13 cellular contexts compared by ENCODE assay signal in the genomic region with DNA sequence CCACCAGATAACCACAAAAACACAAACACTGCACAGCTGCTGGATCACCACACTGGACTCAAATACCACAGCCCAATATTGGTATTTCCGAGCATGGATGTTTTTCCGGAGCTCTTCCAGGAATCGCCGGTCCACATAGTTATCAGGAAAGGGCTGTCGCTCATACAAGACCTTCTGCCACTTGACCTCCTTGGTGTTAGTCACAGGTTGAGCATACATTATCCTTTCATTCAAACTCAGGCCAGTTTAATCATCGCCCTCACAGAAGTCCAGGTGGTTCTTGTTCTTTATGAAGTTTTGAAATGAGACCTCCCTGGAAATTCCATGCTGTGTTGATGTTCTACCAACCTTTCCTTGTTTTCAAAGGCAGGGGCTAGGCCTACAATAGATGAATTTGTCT. TPM values are rescaled to one million over a fixed set of nuclear protein-coding genes. Genes with fewer than 3 reads are reported as not detected.
DNase-seq lines count a peak whose midpoint lies in the region; ATAC-seq and TF ChIP-seq lines count a peak whose summit lies in the region.
"Had no signal": no experiment of that assay in that cellular context is flagged by ENCODE, and none has a peak within 500 bp of the region (broad histone marks: within the 10 kb centered on the region; RNA-seq: fewer than 3 reads in every experiment).

No MANE protein-coding gene starts in this region.

- ATAC-seq in activated CD8-positive, alpha-beta memory T cell treated with anti-CD3 and anti-CD28 coated beads, Interleukin-2, amount 10 ng/mL, durations not matched to agents 7 days and 5 days = no peak
- ATAC-seq in HG03039 (IDR thresholded peaks at IDR 0.05; ENCODE audit: unreplicated experiment) = no peak

- no peaks in the 10 kb centered on the region for H3F3A ChIP-seq in SU-DHL-6 (ENCODE audit: insufficient read depth)

- no peaks in the 10 kb centered on the region for H3K9me3 ChIP-seq in SU-DHL-6 (ENCODE audit: insufficient read depth, low read length)
- H3K9me3 ChIP-seq: esophagus squamous epithelium, thyroid gland had no signal

- H3K27ac ChIP-seq in SU-DHL-6 (ENCODE audit: low read depth, low read length) (no peak overlapping the region), rectal smooth muscle tissue (ENCODE audit: low read depth, low read length) (no peak overlapping the region)
- H3K27ac ChIP-seq: thyroid gland had no signal

- H3K36me3 ChIP-seq in SU-DHL-6 (ENCODE audit: low read length) = no peaks in the 10 kb centered on the region
- peaks cover 3% of the 10 kb centered on the region for H3K36me3 ChIP-seq in rectal smooth muscle tissue (ENCODE audit: control insufficient read depth, insufficient read depth, low read length)
- H3K36me3 ChIP-seq: thyroid gland had no signal

- H3K9me3 Mint-ChIP-seq in activated CD8-positive, alpha-beta memory T cell treated with anti-CD3 and anti-CD28 coated beads, Interleukin-2, amount 10 ng/mL, durations not matched to agents 7 days and 5 days (ENCODE audit: low read depth) = no peaks in the 10 kb centered on the region

- peaks cover 5% of the 10 kb centered on the region for H3K4me1 ChIP-seq in rectal smooth muscle tissue (ENCODE audit: control insufficient read depth, insufficient read depth, low read length)

- H4K20me1 ChIP-seq in SU-DHL-6 (ENCODE audit: low read depth, low read length) = no peaks in the 10 kb centered on the region

- H3K27me3 ChIP-seq in SU-DHL-6 (ENCODE audit: low read length) (no peaks in the 10 kb centered on the region), rectal smooth muscle tissue (ENCODE audit: control insufficient read depth, insufficient read depth, low read length) (no peaks in the 10 kb centered on the region)
- H3K27me3 ChIP-seq: esophagus squamous epithelium, thyroid gland had no signal

- no peaks in the 10 kb centered on the region for H3K9me2 ChIP-seq in SU-DHL-6 (replicated peaks; ENCODE audit: insufficient read depth, low read length)

- H3K4me1 Mint-ChIP-seq in activated CD8-positive, alpha-beta memory T cell treated with anti-CD3 and anti-CD28 coated beads, Interleukin-2, amount 10 ng/mL, durations not matched to agents 7 days and 5 days = peaks cover 26% of the 10 kb centered on the region

- H3K4me3 Mint-ChIP-seq in activated CD8-positive, alpha-beta memory T cell treated with anti-CD3 and anti-CD28 coated beads, Interleukin-2, amount 10 ng/mL, durations not matched to agents 7 days and 5 days = peak overlapping the region; percentile 82

- no peak overlapping the region for H2AFZ ChIP-seq in SU-DHL-6 (ENCODE audit: low read depth, low read length, severe bottlenecking)

- no peaks in the 10 kb centered on the region for H3K27me3 Mint-ChIP-seq in activated CD8-positive, alpha-beta memory T cell treated with anti-CD3 and anti-CD28 coated beads, Interleukin-2, amount 10 ng/mL, durations not matched to agents 7 days and 5 days

- peaks cover 22% of the 10 kb centered on the region for H3K36me3 Mint-ChIP-seq in activated CD8-positive, alpha-beta memory T cell treated with anti-CD3 and anti-CD28 coated beads, Interleukin-2, amount 10 ng/mL, durations not matched to agents 7 days and 5 days

- DNase-seq in activated CD8-positive, alpha-beta memory T cell treated with anti-CD3 and anti-CD28 coated beads, Interleukin-2, amount 10 ng/mL, durations not matched to agents 7 days and 5 days = no peak
- no peak for DNase-seq in activated CD8-positive, alpha-beta memory T cell treated with anti-CD3 and anti-CD28 coated beads for 24 hours
- DNase-seq in fibroblast of pulmonary artery (ENCODE audit: low read depth) (peak; percentile 24), NCI-H2171 treated with DMSO at 0.1 percent for 48 hours (lab: John Stamatoyannopoulos, UW) (no peak), NCI-H1694 (lab: John Stamatoyannopoulos, UW) (no peak)
- DNase-seq: esophagus squamous epithelium, NCI-H2029, thyroid gland had no signal

- H3K27ac Mint-ChIP-seq in activated CD8-positive, alpha-beta memory T cell treated with anti-CD3 and anti-CD28 coated beads, Interleukin-2, amount 10 ng/mL, durations not matched to agents 7 days and 5 days = no peak overlapping the region

- H3K4me2 ChIP-seq in SU-DHL-6 (ENCODE audit: low read depth, low read length, poor library complexity, severe bottlenecking) = peak overlapping the region; percentile 88

- H3K9ac ChIP-seq in SU-DHL-6 (ENCODE audit: low read length) (no peak overlapping the region), rectal smooth muscle tissue (ENCODE audit: low read length) (no peak overlapping the region)

- CTCF ChIA-PET in activated CD8-positive, alpha-beta memory T cell treated with anti-CD3 and anti-CD28 coated beads, Interleukin-2, amount 10 ng/mL, durations not matched to agents 7 days and 5 days (lab: Charles Lee) = interaction anchor here (1.1 to 3.4 kb wide), 9 partner anchors 8 to 456 kb away, joined by 3 to 18 read pairs (median 6); no protein-coding TSS in a partner anchor

- H3K4me3 ChIP-seq in SU-DHL-6 (ENCODE audit: insufficient read depth, low read length, poor library complexity, severe bottlenecking) = no peak overlapping the region
- no peak overlapping the region for H3K4me3 ChIP-seq in fibroblast of pulmonary artery (replicated peaks; ENCODE audit: low read depth, low read length)
- peak overlapping the region; percentile 81 for H3K4me3 ChIP-seq in rectal smooth muscle tissue (ENCODE audit: low read length)

- peaks cover 16% of the 10 kb centered on the region for H3K79me2 ChIP-seq in SU-DHL-6 (ENCODE audit: insufficient read depth, low read length)

- TF ChIP-seq CTCF in SU-DHL-6 (IDR thresholded peaks at IDR 0.05; ENCODE audit: insufficient read depth, low read length, poor library complexity, severe bottlenecking) (no peak), fibroblast of pulmonary artery (IDR thresholded peaks at IDR 0.05; ENCODE audit: low read length, missing control alignments) (no peak)

RNA-seq across cellular contexts. Expression of a gene that starts 1.5 kb away (rescaled TPM):
- total RNA-seq in activated CD8-positive, alpha-beta memory T cell treated with anti-CD3 and anti-CD28 coated beads, Interleukin-2, amount 10 ng/mL, durations not matched to agents 7 days and 5 days = 10 to 100 TPM; 20.9 to 23.8 TPM

RNA-seq across cellular contexts. Expression of a gene that starts 21.9 kb away (rescaled TPM):
- not detected for total RNA-seq in activated CD8-positive, alpha-beta memory T cell treated with anti-CD3 and anti-CD28 coated beads, Interleukin-2, amount 10 ng/mL, durations not matched to agents 7 days and 5 days
- total RNA-seq: activated CD8-positive, alpha-beta memory T cell treated with anti-CD3 and anti-CD28 coated beads for 36 hours; esophagus squamous epithelium; pulmonary artery endothelial cell; thyroid gland had no signal
